Comparison of ENCODE assay signal across 8 cellular contexts in genomic region chr3:129278439-129278969, GRCh38. TPM values are rescaled to one million over a fixed set of nuclear protein-coding genes. Genes with fewer than 3 reads are reported as not detected.
DNase-seq lines count a peak whose midpoint lies in the region; ATAC-seq, FAIRE-seq and TF ChIP-seq lines count a peak whose summit lies in the region.

TSS of gene HMCES (plus strand) at chr3:129278870. CDS start at chr3:129279733, 863 bp downstream.

- CTCF ChIA-PET in HEK293T (lab: Yijun Ruan, JAX): interaction anchor here (1.8 kb wide), 1 partner anchor 38 kb away, joined by 6 read pairs; a partner anchor contains a TSS
- CTCF ChIA-PET in SK-N-SH (lab: Yijun Ruan, JAX): interaction anchor here (0.8 to 2.6 kb wide), 4 partner anchors 27 to 308 kb away, joined by 3 to 9 read pairs (median 3); a partner anchor contains a TSS
- CTCF ChIA-PET in activated naive CD4-positive, alpha-beta T cell treated with anti-CD3 and anti-CD28 coated beads, Interleukin-2, amount 10 ng/mL, durations not matched to agents 7 days and 5 days (lab: Charles Lee): interaction anchor here (1.1 to 1.3 kb wide), 3 partner anchors 12 to 262 kb away, joined by 3 to 4 read pairs (median 4); no protein-coding TSS in a partner anchor

- H3K79me2 ChIP-seq in DND-41 (ENCODE audit: insufficient read depth, low read length): peaks cover 40% of the 10 kb centered on the region
- H3K79me2 ChIP-seq in SK-N-SH (ENCODE audit: insufficient read depth): peaks cover 35% of the 10 kb centered on the region

- peak within 1 kb of the TSS; percentile 95 for H3K27ac ChIP-seq in DND-41 (ENCODE audit: low read length)
- peak within 1 kb of the TSS; percentile 77 to 87 for H3K27ac ChIP-seq in SK-N-SH (ENCODE audit: low read depth in 2 of 2, low read length in 1 of 2)

- POLR2A ChIA-PET in HEK293T (lab: Yijun Ruan, JAX): interaction anchor here (1.2 to 4.4 kb wide), 4 partner anchors 10 to 252 kb away, joined by 3 to 60 read pairs (median 7); partner anchors contain the start of gene RAB43
- POLR2A ChIA-PET in SK-N-SH (lab: Yijun Ruan, JAX): interaction anchor here (0.7 to 2.5 kb wide), 2 partner anchors 36 to 75 kb away, joined by 3 to 25 read pairs; a partner anchor contains a TSS

- TF ChIP-seq CTCF in DND-41 (IDR thresholded peaks at IDR 0.05; ENCODE audit: borderline replicate concordance, extremely low read depth, low read length, poor library complexity, severe bottlenecking) (no peak), SK-N-SH (IDR thresholded peaks at IDR 0.05) (no peak)

- H3K27me3 ChIP-seq in DND-41 (ENCODE audit: insufficient read depth, low read length, poor library complexity) (no peaks in the 10 kb centered on the region), SK-N-SH (ENCODE audit: insufficient read depth) (no peaks in the 10 kb centered on the region), neuron (ENCODE audit: insufficient read depth, low read length) (no peaks in the 10 kb centered on the region)

- H3K9me3 Mint-ChIP-seq in activated naive CD4-positive, alpha-beta T cell treated with anti-CD3 and anti-CD28 coated beads, Interleukin-2, amount 10 ng/mL, durations not matched to agents 7 days and 5 days: no peaks in the 10 kb centered on the region

- H3K36me3 Mint-ChIP-seq in activated naive CD4-positive, alpha-beta T cell treated with anti-CD3 and anti-CD28 coated beads, Interleukin-2, amount 10 ng/mL, durations not matched to agents 7 days and 5 days: peaks cover 63% of the 10 kb centered on the region

- TF ChIP-seq EP300 in SK-N-SH (IDR thresholded peaks at IDR 0.05; ENCODE audit: borderline replicate concordance in 1 of 2, low read depth in 1 of 2, low read length in 1 of 2): 0 out of 4 replicates have a peak, but pooled peaks of 1 of the 2 experiments have one; percentile 24

- no peaks in the 10 kb centered on the region for H3K9me3 ChIP-seq in DND-41 (ENCODE audit: insufficient read depth, low read length, severe bottlenecking)
- H3K9me3 ChIP-seq in SK-N-SH: no peaks in the 10 kb centered on the region; the same call in 1 of the 2 replicates
- H3K9me3 ChIP-seq in neuron (ENCODE audit: low read length): no peaks in the 10 kb centered on the region

- H3K4me2 ChIP-seq in DND-41 (ENCODE audit: insufficient read depth, low read length) (peak within 1 kb of the TSS; percentile 96), SK-N-SH (peak within 1 kb of the TSS; percentile 88)

- TF ChIP-seq RAD21 in SK-N-SH (IDR thresholded peaks at IDR 0.05; ENCODE audit: low read length): no peak

- H3K27ac Mint-ChIP-seq in activated naive CD4-positive, alpha-beta T cell treated with anti-CD3 and anti-CD28 coated beads, Interleukin-2, amount 10 ng/mL, durations not matched to agents 7 days and 5 days: peak within 1 kb of the TSS; percentile 95

- DNase-seq in DND-41 (peak; percentile 95), HEK293T (ENCODE audit: extremely low spot score) (peak; percentile 95), NCI-H1092 (lab: John Stamatoyannopoulos, UW) (peak; percentile 77), SK-N-SH (peak; percentile 98), frontal cortex (ENCODE audit: low spot score in 2 of 2) (peak; percentile 93 to 94), stromal cell of bone marrow (ENCODE audit: low read depth) (peak; percentile 74)
- peak; percentile 97 for DNase-seq in activated naive CD4-positive, alpha-beta T cell treated with anti-CD3 and anti-CD28 coated beads, Interleukin-2, amount 10 ng/mL, durations not matched to agents 7 days and 5 days

- H3K9me2 ChIP-seq in SK-N-SH: no peaks in the 10 kb centered on the region

- H3K4me3 ChIP-seq in DND-41 (ENCODE audit: low read depth in 1 of 2, low read length in 2 of 2) (peak within 1 kb of the TSS; percentile 52 to 94; a peak in 3 of 4 replicates), SK-N-SH (ENCODE audit: low read depth in 2 of 2, low read length in 1 of 2) (peak within 1 kb of the TSS; percentile 79 to 84), neuron (ENCODE audit: low read length) (peak within 1 kb of the TSS; percentile 56)

- no peak for FAIRE-seq in frontal cortex (lab: Jason Lieb, UNC)

- H4K20me1 ChIP-seq in DND-41 (ENCODE audit: insufficient read depth, low read length) (0 out of 2 replicates have a peak, but pooled peaks cover 4% of the 10 kb centered on the region), SK-N-SH (ENCODE audit: insufficient read depth) (no peaks in the 10 kb centered on the region)

- WGBS in SK-N-SH (ENCODE audit: low lambda C conversion rate): 2% methylated on average over 28 of the region's 44 CpGs

- H3K27me3 Mint-ChIP-seq in activated naive CD4-positive, alpha-beta T cell treated with anti-CD3 and anti-CD28 coated beads, Interleukin-2, amount 10 ng/mL, durations not matched to agents 7 days and 5 days: no peaks in the 10 kb centered on the region

- H3K36me3 ChIP-seq in DND-41 (ENCODE audit: insufficient read depth, low read length) (peaks cover 48% of the 10 kb centered on the region), SK-N-SH (replicated peaks in 1 of 2; ENCODE audit: control insufficient read depth in 1 of 2, insufficient read depth in 2 of 2, low read length in 1 of 2) (peaks cover 18 to 41% of the 10 kb centered on the region in 2 experiments), neuron (ENCODE audit: insufficient read depth, low read length) (peaks cover 41% of the 10 kb centered on the region)

- H3K4me1 ChIP-seq in DND-41 (ENCODE audit: insufficient read depth, low read length) (peaks cover 76% of the 10 kb centered on the region), SK-N-SH (ENCODE audit: control insufficient read depth in 1 of 2, insufficient read depth in 2 of 2, low read depth in 1 of 2, low read length in 1 of 2) (peaks cover 11 to 14% of the 10 kb centered on the region in 2 experiments; a peak in 2 of 4 replicates), neuron (ENCODE audit: insufficient read depth, low read length) (peaks cover 15% of the 10 kb centered on the region)

- ATAC-seq in DND-41 (ENCODE audit: insufficient read depth, low read depth): peak; percentile 84

- H2AFZ ChIP-seq in DND-41 (ENCODE audit: low read depth, low read length): peak within 1 kb of the TSS; percentile 97
- peak within 1 kb of the TSS; percentile 85 for H2AFZ ChIP-seq in SK-N-SH (ENCODE audit: low read depth)
- H2AFZ ChIP-seq in neuron (ENCODE audit: low read depth, low read length): peak within 1 kb of the TSS; percentile 95

- peak within 1 kb of the TSS; percentile 96 for H3K4me3 Mint-ChIP-seq in activated naive CD4-positive, alpha-beta T cell treated with anti-CD3 and anti-CD28 coated beads, Interleukin-2, amount 10 ng/mL, durations not matched to agents 7 days and 5 days

- H3K9ac ChIP-seq in DND-41 (ENCODE audit: low read depth, low read length) (peak within 1 kb of the TSS; percentile 95), SK-N-SH (peak within 1 kb of the TSS; percentile 83)

- H3K4me1 Mint-ChIP-seq in activated naive CD4-positive, alpha-beta T cell treated with anti-CD3 and anti-CD28 coated beads, Interleukin-2, amount 10 ng/mL, durations not matched to agents 7 days and 5 days: peaks cover 56% of the 10 kb centered on the region

- peaks cover 39% of the 10 kb centered on the region for H3F3A ChIP-seq in SK-N-SH (replicated peaks; ENCODE audit: insufficient read depth)

TF ChIP-seq in HEK293T, 16 proteins besides CTCF, POLR2A, EP300 and RAD21:
- no peak for TF ChIP-seq TARDBP (IDR thresholded peaks at IDR 0.05)
- TF ChIP-seq PKNOX1 (IDR thresholded peaks at IDR 0.05): peak; percentile 48
- TF ChIP-seq CTBP1 (IDR thresholded peaks at IDR 0.05; ENCODE audit: borderline replicate concordance): no peak
- peak; percentile 87 for TF ChIP-seq L3MBTL2 (conservative IDR thresholded peaks at IDR 0.05)

TF ChIP-seq in SK-N-SH, 30 proteins besides CTCF, POLR2A, EP300 and RAD21 (continues in another document):
- TF ChIP-seq PBX3 (IDR thresholded peaks at IDR 0.05) (peak; percentile 31; the same call in 1 of the 2 replicates), MXI1 (IDR thresholded peaks at IDR 0.05; ENCODE audit: low read depth, low read length) (peak; percentile 81), POLR2AphosphoS5 (IDR thresholded peaks at IDR 0.05; ENCODE audit: low read depth, low read length) (peak; percentile 73), TAF1 (IDR thresholded peaks at IDR 0.05; ENCODE audit: borderline replicate concordance, low read depth, low read length) (peak; percentile 57; the same call in 1 of the 2 replicates), RXRA (IDR thresholded peaks at IDR 0.05; ENCODE audit: borderline replicate concordance, low read depth) (0 out of 2 replicates have a peak, but pooled peaks have one; percentile 13), YY1 (IDR thresholded peaks at IDR 0.05; ENCODE audit: low read depth) (0 out of 2 replicates have a peak, but pooled peaks have one; percentile 65), MAX (IDR thresholded peaks at IDR 0.05; ENCODE audit: low read depth) (peak; percentile 66), ZBTB33 (IDR thresholded peaks at IDR 0.05; ENCODE audit: borderline replicate concordance, low read depth) (no peak)

RNA-seq across cellular contexts. Expression of gene HMCES, which starts in this region (rescaled TPM):
- polyA plus RNA-seq in SK-N-SH (2012; rRNA removed): 29.0 and 32.4 TPM in 2 replicates
- polyA plus RNA-seq in SK-N-SH (2012; cell fraction: cytosol; rRNA removed): 33.5 and 34.7 TPM in 2 replicates
- polyA plus RNA-seq in SK-N-SH (2012; cell fraction: nucleus; rRNA removed): 22.5 and 25.0 TPM in 2 replicates
- total RNA-seq in frontal cortex: 21.6 TPM

Comparison
In these comparisons a context has a peak if more than half of its experiments do, and no peak if none do; other contexts are left out.
1. Peak in every context shown above with its lines: DNase-seq, ATAC-seq, H3K4me3 ChIP-seq and H3K27ac ChIP-seq.